ENCODE assay signal across 10 cellular contexts in the genomic region with DNA sequence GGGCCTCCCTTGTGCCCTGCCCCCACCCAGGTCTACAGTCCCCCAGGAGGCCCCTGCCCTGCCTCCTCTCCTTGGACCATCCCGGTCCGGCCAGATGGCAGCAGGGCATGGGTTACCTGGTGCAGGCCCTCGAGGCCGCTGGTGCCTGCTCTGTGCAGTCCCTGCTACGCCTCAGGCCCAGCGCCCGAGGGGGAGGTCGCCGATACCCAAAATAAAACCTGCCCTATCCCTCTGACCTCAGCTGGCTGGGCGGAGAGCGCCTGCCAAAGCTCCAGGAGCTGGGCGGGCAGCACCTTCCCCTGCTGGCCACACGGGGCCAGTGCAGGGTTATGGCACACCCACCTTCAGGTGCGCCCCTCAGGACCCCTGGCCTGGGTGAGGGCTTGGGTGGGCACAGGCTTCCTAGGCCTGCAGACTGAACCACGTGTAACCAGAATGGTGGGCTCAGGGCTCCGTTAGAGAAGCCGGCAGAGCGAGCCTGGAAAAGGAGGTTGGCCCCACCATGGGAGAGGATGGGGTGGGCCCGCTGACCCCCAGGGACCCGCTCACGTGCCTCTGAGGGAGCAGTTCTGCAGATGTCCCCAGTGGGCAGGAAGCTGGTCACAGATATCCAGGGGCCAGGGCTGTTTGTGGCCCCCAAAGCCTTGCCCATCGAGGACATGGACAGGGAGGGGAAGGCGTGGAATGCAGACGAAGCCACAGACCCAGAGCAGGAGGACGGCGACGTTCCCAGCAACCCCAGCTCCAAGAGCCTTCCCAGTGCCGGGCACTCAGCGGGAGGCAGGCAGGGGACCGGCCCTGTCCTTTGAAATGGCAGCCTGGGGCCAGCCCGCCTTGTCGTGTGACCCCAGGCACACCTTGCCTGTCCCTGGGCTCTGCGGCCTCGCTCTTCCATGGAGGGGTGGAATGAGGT. TPM values are rescaled to one million over a fixed set of nuclear protein-coding genes. Genes with fewer than 3 reads are reported as not detected.
DNase-seq lines count a peak whose midpoint lies in the region; ATAC-seq and TF ChIP-seq lines count a peak whose summit lies in the region.
"Had no signal": no experiment of that assay in that cellular context is flagged by ENCODE, and none has a peak within 500 bp of the region (broad histone marks: within the 10 kb centered on the region; RNA-seq: fewer than 3 reads in every experiment).

No MANE protein-coding gene starts in this region.

- H3K27me3 ChIP-seq in PC-3 (ENCODE audit: low read length), result no peaks in the 10 kb centered on the region
- no peaks in the 10 kb centered on the region for H3K27me3 ChIP-seq in cardiac muscle cell

- H3K4me1 ChIP-seq in PC-3 (ENCODE audit: insufficient read depth, low read length) (no peaks in the 10 kb centered on the region), cardiac muscle cell (ENCODE audit: low read depth) (no peaks in the 10 kb centered on the region)

- H3K9me3 ChIP-seq in PC-3 (ENCODE audit: low read length) (no peaks in the 10 kb centered on the region), cardiac muscle cell (ENCODE audit: low read depth) (no peaks in the 10 kb centered on the region)

- no peaks in the 10 kb centered on the region for H3K79me2 ChIP-seq in PC-3 (ENCODE audit: low read length)

- no peak overlapping the region for H2AFZ ChIP-seq in PC-3 (ENCODE audit: low read length)

- CTCF ChIA-PET in PC-3 (lab: Charles Lee), result interaction anchor here (0.6 kb wide), 1 partner anchor 224 kb away, joined by 4 read pairs; no protein-coding TSS in a partner anchor

- peak; percentile 55 for TF ChIP-seq CTCF in PC-3 (conservative IDR thresholded peaks at IDR 0.05; ENCODE audit: low read depth, low read length)
- peak; percentile 32 for TF ChIP-seq CTCF in cardiac muscle cell (IDR thresholded peaks at IDR 0.05; ENCODE audit: low read depth, low read length)

- ATAC-seq in PC-3 (0 out of 2 replicates have a peak, but pooled peaks have one; percentile 29), sciatic nerve (peak; percentile 11), GM21528 (IDR thresholded peaks at IDR 0.05; ENCODE audit: low FRiP score, unreplicated experiment) (no peak), HG03108 (IDR thresholded peaks at IDR 0.05; ENCODE audit: unreplicated experiment) (no peak)

- no peak overlapping the region for H3K4me2 ChIP-seq in PC-3 (ENCODE audit: low read length)

- POLR2A ChIA-PET in PC-3 (lab: Charles Lee; ENCODE audit: unreplicated experiment), result no interaction called here

- H3K36me3 ChIP-seq in PC-3 (ENCODE audit: low read depth, low read length) (no peaks in the 10 kb centered on the region), cardiac muscle cell (no peaks in the 10 kb centered on the region)

- H3K9me2 ChIP-seq in PC-3 (replicated peaks; ENCODE audit: low read length), result no peaks in the 10 kb centered on the region

- BruUV-seq in PC-3 (replicated peaks; lab: Mats Ljungman, UMichigan), result no TSS peak

- no peak overlapping the region for H3K4me3 ChIP-seq in PC-3 (ENCODE audit: low read length)
- H3K4me3 ChIP-seq in cardiac muscle cell, result no peak overlapping the region

- no peak overlapping the region for H3K9ac ChIP-seq in PC-3 (ENCODE audit: low read length)

- intact Hi-C loops in PC-3 (cut with micrococcal nuclease), result no loop called here
- intact Hi-C loops in sciatic nerve (cut with DNase I), result loop anchor here (5.0 kb wide), 1 partner anchor 790 kb away; no protein-coding TSS in a partner anchor

- H4K20me1 ChIP-seq in PC-3 (ENCODE audit: low read length), result no peaks in the 10 kb centered on the region

- no peak overlapping the region for H3K27ac ChIP-seq in PC-3 (ENCODE audit: low read length)
- no peak overlapping the region for H3K27ac ChIP-seq in cardiac muscle cell

- DNase-seq in GM03348 (ENCODE audit: low spot score), result peak; percentile 26
- DNase-seq in PC-3, result no peak
- no peak for DNase-seq in cardiac muscle cell (ENCODE audit: low read depth in 1 of 2, low spot score in 1 of 2)
- no peak for DNase-seq in sciatic nerve (ENCODE audit: low spot score)
- no peak for DNase-seq in NCI-H1436 treated with DMSO at 0.1 percent for 48 hours (lab: John Stamatoyannopoulos, UW)
- no peak for DNase-seq in CD1c-positive myeloid dendritic cell (ENCODE audit: extremely low spot score)

- H3F3A ChIP-seq in PC-3 (ENCODE audit: low read length, unreplicated experiment), result no peaks in the 10 kb centered on the region

RNA-seq across cellular contexts. Expression of a gene that starts 1.7 kb away (rescaled TPM):
- not detected in 2 replicates for total RNA-seq in PC-3 (2014; rRNA removed)
- total RNA-seq in cardiac muscle cell, result 2.5 and 2.7 TPM in 2 replicates
- polyA plus RNA-seq in cardiac muscle cell, result 0.92 and 3.8 TPM in 2 replicates
- 35.6 TPM for total RNA-seq in sciatic nerve

RNA-seq across cellular contexts. Expression of a gene that starts 26.1 kb away (rescaled TPM):
- not detected in 2 replicates for total RNA-seq in PC-3 (2014; rRNA removed)
- total RNA-seq in cardiac muscle cell, result not detected in 2 replicates
- not detected in 2 replicates for polyA plus RNA-seq in cardiac muscle cell
- total RNA-seq in sciatic nerve, result not detected
- total RNA-seq: cerebellum, mononuclear cell had no signal

RNA-seq across cellular contexts. Expression of a gene that starts 29.4 kb away (rescaled TPM):
- total RNA-seq in PC-3 (2014; rRNA removed) (232 and 299 TPM in 2 replicates), cardiac muscle cell (127 and 185 TPM in 2 replicates), sciatic nerve (39.5 TPM)
- 96.9 and 137 TPM in 2 replicates for polyA plus RNA-seq in cardiac muscle cell

Comparison
In these comparisons a context has a peak if more than half of its experiments do, and no peak if none do; other contexts are left out.
1. ATAC-seq: peak in PC-3 (single experiment) and sciatic nerve (single experiment); none in GM21528 (single experiment) and HG03108 (single experiment).